Comparison of ENCODE assay signal across 9 cellular contexts in the genomic region with DNA sequence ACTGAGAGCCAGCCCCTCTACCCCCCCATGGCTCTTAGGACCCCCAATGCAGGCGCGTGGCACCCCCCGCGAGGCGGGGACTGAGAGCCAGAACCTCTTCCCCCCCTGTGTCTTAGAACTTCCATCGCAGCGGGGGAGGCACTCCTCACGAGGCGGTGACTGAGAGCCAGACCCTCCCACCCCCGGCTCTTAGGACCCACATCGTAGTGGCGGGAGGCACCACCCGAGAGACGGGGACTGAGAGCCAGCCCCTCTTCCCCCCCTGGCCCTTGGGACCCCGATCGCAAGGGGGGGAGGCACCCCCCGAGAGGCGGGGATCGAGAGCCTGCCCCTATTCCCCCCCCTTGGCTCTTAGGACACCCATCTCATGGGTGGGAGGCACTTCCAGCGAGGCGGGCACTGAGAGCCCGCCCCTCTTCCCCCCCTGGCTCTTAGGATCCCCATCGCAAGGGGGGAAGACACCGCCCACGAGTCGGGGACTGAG. TPM values are rescaled to one million over a fixed set of nuclear protein-coding genes. Genes with fewer than 3 reads are reported as not detected.
DNase-seq lines count a peak whose midpoint lies in the region; ATAC-seq, FAIRE-seq and TF ChIP-seq lines count a peak whose summit lies in the region.
"Had no signal": no experiment of that assay in that cellular context is flagged by ENCODE, and none has a peak within 500 bp of the region (broad histone marks: within the 10 kb centered on the region; RNA-seq: fewer than 3 reads in every experiment).

No MANE protein-coding gene starts in this region.

- intact Hi-C loops in GM12878 (cut with micrococcal nuclease; ENCODE audit: unreplicated experiment) (no loop called here), mucosa of descending colon (cut with DNase I, micrococcal nuclease) (no loop called here)
- intact Hi-C loops in activated T-helper 1 cell treated with anti-CD3 and anti-CD28 coated beads, Interleukin-12 subunit alpha, Interleukin-12 subunit beta, Interleukin-2, Interleukin-4 antibody, amounts not matched to agents 30 ng/mL and 10 ng/mL and 1 ng/mL, durations not matched to agents 14 hours and 24 hours and 36 hours (cut with micrococcal nuclease) = no loop called here

- H4K20me1 ChIP-seq in GM12878 (ENCODE audit: control insufficient read depth, insufficient read depth) = no peaks in the 10 kb centered on the region

- TF ChIP-seq POLR2A in GM12878 (IDR thresholded peaks at IDR 0.05; ENCODE audit: low read depth, low read length) = no peak

- no peak overlapping the region for H3K27ac Mint-ChIP-seq in activated T-helper 1 cell treated with anti-CD3 and anti-CD28 coated beads, Interleukin-12 subunit alpha, Interleukin-12 subunit beta, Interleukin-2, Interleukin-4 antibody, amounts not matched to agents 30 ng/mL and 10 ng/mL and 1 ng/mL, durations not matched to agents 14 hours and 24 hours and 36 hours

- TF ChIP-seq EP300 in GM12878 (IDR thresholded peaks at IDR 0.05; ENCODE audit: borderline replicate concordance in 1 of 2, control insufficient read depth in 1 of 2, low read depth in 2 of 2, low read length in 2 of 2) = no peak

- H3K4me2 ChIP-seq in GM12878 (ENCODE audit: control insufficient read depth, insufficient read depth) = peak overlapping the region; percentile 33; the same call in 1 of the 2 replicates

- H3K27me3 ChIP-seq in GM12878 (replicated peaks in 1 of 2; ENCODE audit: control insufficient read depth in 2 of 2, insufficient read depth in 2 of 2, low read length in 1 of 2) = no peaks in the 10 kb centered on the region; a peak in 1 of 4 replicates

- peak; percentile 59 for ATAC-seq in GM12878
- ATAC-seq in mucosa of descending colon = peak; percentile 47

- H3K27me3 Mint-ChIP-seq in activated T-helper 1 cell treated with anti-CD3 and anti-CD28 coated beads, Interleukin-12 subunit alpha, Interleukin-12 subunit beta, Interleukin-2, Interleukin-4 antibody, amounts not matched to agents 30 ng/mL and 10 ng/mL and 1 ng/mL, durations not matched to agents 14 hours and 24 hours and 36 hours (ENCODE audit: insufficient read depth) = peaks cover 31% of the 10 kb centered on the region

- TF ChIP-seq RAD21 in GM12878 (IDR thresholded peaks at IDR 0.05; ENCODE audit: insufficient read depth, low read depth, low read length) = no peak

- no peaks in the 10 kb centered on the region for H3K4me1 Mint-ChIP-seq in activated T-helper 1 cell treated with anti-CD3 and anti-CD28 coated beads, Interleukin-12 subunit alpha, Interleukin-12 subunit beta, Interleukin-2, Interleukin-4 antibody, amounts not matched to agents 30 ng/mL and 10 ng/mL and 1 ng/mL, durations not matched to agents 14 hours and 24 hours and 36 hours (ENCODE audit: low read depth)

- CTCF ChIA-PET in GM12878 (lab: Yijun Ruan, JAX) = interaction anchor here (3.6 kb wide), 1 partner anchor 120 kb away, joined by 30 read pairs; no protein-coding TSS in a partner anchor

- in situ Hi-C loops in GM12878 (cut with MboI) = loop anchor here (5.0 kb wide), 1 partner anchor 119 kb away; no protein-coding TSS in a partner anchor

- H3K9me3 ChIP-seq in GM12878 (replicated peaks; ENCODE audit: control insufficient read depth, insufficient read depth, low read length) = no peaks in the 10 kb centered on the region
- no peaks in the 10 kb centered on the region for H3K9me3 ChIP-seq in mucosa of descending colon

- no peak overlapping the region for H3K27ac ChIP-seq in GM12878 (ENCODE audit: control insufficient read depth, insufficient read depth)
- H3K27ac ChIP-seq: 22Rv1 had no signal

- no peaks in the 10 kb centered on the region for H3K9me3 Mint-ChIP-seq in activated T-helper 1 cell treated with anti-CD3 and anti-CD28 coated beads, Interleukin-12 subunit alpha, Interleukin-12 subunit beta, Interleukin-2, Interleukin-4 antibody, amounts not matched to agents 30 ng/mL and 10 ng/mL and 1 ng/mL, durations not matched to agents 14 hours and 24 hours and 36 hours

- POLR2A ChIA-PET in GM12878 (lab: Charles Lee) = no interaction called here

- DNase-seq in DMS 273 (lab: John Stamatoyannopoulos, UW; ENCODE audit: unreplicated experiment) (peak; percentile 68), DMS 273 treated with DMSO at 0.1 percent for 48 hours (lab: John Stamatoyannopoulos, UW) (no peak), NCI-H2029 treated with DMSO at 0.1 percent for 48 hours (lab: John Stamatoyannopoulos, UW) (peak; percentile 51), GM12878 (ENCODE audit: low read depth, low spot score) (no peak), mucosa of descending colon (no peak), HK-2 (ENCODE audit: unreplicated experiment) (no peak)
- no peak for DNase-seq in activated effector memory CD4-positive, alpha-beta T cell treated with anti-CD3 and anti-CD28 coated beads, Interleukin-2, amount 50 U/mL, for 16 hours
- no peak for DNase-seq in activated T-helper 1 cell treated with anti-CD3 and anti-CD28 coated beads, Interleukin-12 subunit alpha, Interleukin-12 subunit beta, Interleukin-2, Interleukin-4 antibody, amounts not matched to agents 30 ng/mL and 10 ng/mL and 1 ng/mL, durations not matched to agents 14 hours and 24 hours and 36 hours (ENCODE audit: low spot score)

- H3K36me3 ChIP-seq in GM12878 (ENCODE audit: control insufficient read depth in 2 of 2, insufficient read depth in 2 of 2, low read length in 1 of 2) (no peaks in the 10 kb centered on the region), mucosa of descending colon (ENCODE audit: low read depth) (no peaks in the 10 kb centered on the region)

- no TSS peak for BruUV-seq in GM12878 (replicated peaks; lab: Mats Ljungman, UMichigan)

- no peaks in the 10 kb centered on the region for H3K79me2 ChIP-seq in GM12878 (ENCODE audit: control insufficient read depth, insufficient read depth, low read length)

- H3K4me3 Mint-ChIP-seq in activated T-helper 1 cell treated with anti-CD3 and anti-CD28 coated beads, Interleukin-12 subunit alpha, Interleukin-12 subunit beta, Interleukin-2, Interleukin-4 antibody, amounts not matched to agents 30 ng/mL and 10 ng/mL and 1 ng/mL, durations not matched to agents 14 hours and 24 hours and 36 hours = no peak overlapping the region

- H3K4me1 ChIP-seq in GM12878 (ENCODE audit: control insufficient read depth, insufficient read depth, low read length) (peaks cover 3% of the 10 kb centered on the region), mucosa of descending colon (ENCODE audit: low read depth) (peaks cover 10% of the 10 kb centered on the region)

- no peak for TF ChIP-seq CTCF in GM12878 (IDR thresholded peaks at IDR 0.05 in 2 of 3, conservative IDR thresholded peaks at IDR 0.05 in 1 of 3; ENCODE audit: control insufficient read depth in 2 of 3, extremely low read depth in 1 of 3, insufficient read depth in 1 of 3, low read depth in 3 of 3, low read length in 3 of 3)
- no peak for TF ChIP-seq CTCF in mucosa of descending colon (IDR thresholded peaks at IDR 0.05)

- H3K9ac ChIP-seq in GM12878 (ENCODE audit: control insufficient read depth, insufficient read depth, low read length) = no peak overlapping the region

- no peak for FAIRE-seq in GM12878 (lab: Jason Lieb, UNC)

- SMC1A ChIA-PET in GM12878 (lab: Charles Lee; ENCODE audit: uncharacterized antibody, unreplicated experiment) = no interaction called here

- H3K36me3 Mint-ChIP-seq in activated T-helper 1 cell treated with anti-CD3 and anti-CD28 coated beads, Interleukin-12 subunit alpha, Interleukin-12 subunit beta, Interleukin-2, Interleukin-4 antibody, amounts not matched to agents 30 ng/mL and 10 ng/mL and 1 ng/mL, durations not matched to agents 14 hours and 24 hours and 36 hours (ENCODE audit: low read depth) = no peaks in the 10 kb centered on the region

- no peak overlapping the region for H3K4me3 ChIP-seq in GM12878
- H3K4me3 ChIP-seq in mucosa of descending colon = no peak overlapping the region

- peak overlapping the region; percentile 7; the same call in 1 of the 2 replicates for H2AFZ ChIP-seq in GM12878 (ENCODE audit: control insufficient read depth, low read depth, low read length)

- RAD21 ChIA-PET in GM12878 (lab: Charles Lee; ENCODE audit: unreplicated experiment) = no interaction called here

- 22% methylated on average over 22 of the region's 26 CpGs for WGBS in GM12878 (ENCODE audit: insufficient coverage, insufficient replicate concordance, low lambda C conversion rate, missing lambda C conversion rate)

TF ChIP-seq in GM12878, 131 proteins besides CTCF, POLR2A, EP300 and RAD21 (continues in another document):
- TF ChIP-seq, protein P1, sequence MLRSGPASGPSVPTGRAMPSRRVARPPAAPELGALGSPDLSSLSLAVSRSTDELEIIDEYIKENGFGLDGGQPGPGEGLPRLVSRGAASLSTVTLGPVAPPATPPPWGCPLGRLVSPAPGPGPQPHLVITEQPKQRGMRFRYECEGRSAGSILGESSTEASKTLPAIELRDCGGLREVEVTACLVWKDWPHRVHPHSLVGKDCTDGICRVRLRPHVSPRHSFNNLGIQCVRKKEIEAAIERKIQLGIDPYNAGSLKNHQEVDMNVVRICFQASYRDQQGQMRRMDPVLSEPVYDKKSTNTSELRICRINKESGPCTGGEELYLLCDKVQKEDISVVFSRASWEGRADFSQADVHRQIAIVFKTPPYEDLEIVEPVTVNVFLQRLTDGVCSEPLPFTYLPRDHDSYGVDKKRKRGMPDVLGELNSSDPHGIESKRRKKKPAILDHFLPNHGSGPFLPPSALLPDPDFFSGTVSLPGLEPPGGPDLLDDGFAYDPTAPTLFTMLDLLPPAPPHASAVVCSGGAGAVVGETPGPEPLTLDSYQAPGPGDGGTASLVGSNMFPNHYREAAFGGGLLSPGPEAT (IDR thresholded peaks at IDR 0.05; ENCODE audit: low read depth) = no peak

RNA-seq across cellular contexts. Expression of a gene that starts 44.7 kb away (rescaled TPM):
- total RNA-seq in GM12878 (2013; cell fraction: nucleolus; rRNA removed) = 187 and 199 TPM in 2 replicates
- total RNA-seq in GM12878 (2014; rRNA removed) (42.0 and 53.6 TPM in 2 replicates), GM12878 (2014; rRNA removed; fragmentation: Illumina TruSeq; extraction: Trizol) (27.0 and 31.6 TPM in 2 replicates), GM12878 (2021) (79.3 and 94.2 TPM in 2 replicates), mucosa of descending colon (10 to 100 TPM; 36.3 to 49.7 (median 37.1) TPM)
- 43.4 TPM for polyA plus RNA-seq in GM12878 (2011; ENCODE audit: low read depth)
- polyA plus RNA-seq in GM12878 (2011; rRNA removed) (27.9 and 38.9 TPM in 2 replicates), GM12878 (2014; fragmentation: Illumina TruSeq; extraction: Trizol) (17.8 and 31.9 TPM in 2 replicates), GM12878 (2014; fragmentation: Nextera tagmentation; extraction: Ambion mirVana) (1 to 10 TPM; 3.8 to 4.8 TPM), GM12878 (2014; rRNA removed) (58.7 and 66.2 TPM in 2 replicates), GM12878 (2016; fragmentation: Nextera tagmentation; extraction: Ambion mirVana) (10 to 100 TPM; 56.5 to 62.5 TPM)
- polyA plus RNA-seq in GM12878 (2011; cell fraction: cytosol; rRNA removed) = 25.3 and 37.5 TPM in 2 replicates
- 280 and 327 TPM in 2 replicates for polyA plus RNA-seq in GM12878 (2011; cell fraction: nucleus; rRNA removed)
- 46.8 and 56.7 TPM in 2 replicates for polyA plus RNA-seq in GM12878 (2012)
- polyA minus RNA-seq in GM12878 (2011; rRNA and poly(A)+ RNA removed) = 45.4 and 50.4 TPM in 2 replicates
- polyA minus RNA-seq in GM12878 (2011; cell fraction: cytosol; rRNA and poly(A)+ RNA removed) = 15.4 and 20.2 TPM in 2 replicates
- polyA minus RNA-seq in GM12878 (2011; cell fraction: nucleus; rRNA and poly(A)+ RNA removed) = 86.9 and 156 TPM in 2 replicates
- 171 and 186 TPM in 2 replicates for total RNA-seq in activated T-helper 1 cell treated with anti-CD3 and anti-CD28 coated beads, Interleukin-12 subunit alpha, Interleukin-12 subunit beta, Interleukin-2, Interleukin-4 antibody, amounts not matched to agents 30 ng/mL and 10 ng/mL and 1 ng/mL, durations not matched to agents 14 hours and 24 hours and 36 hours

Comparison
In these comparisons a context has a peak if more than half of its experiments do, and no peak if none do; other contexts are left out.
1. DNase-seq: peak in DMS 273 (single experiment) and NCI-H2029 treated with DMSO at 0.1 percent for 48 hours (single experiment); none in DMS 273 treated with DMSO at 0.1 percent for 48 hours (single experiment), GM12878 (single experiment), mucosa of descending colon (0 of 3), HK-2 (single experiment), activated effector memory CD4-positive, alpha-beta T cell treated with anti-CD3 and anti-CD28 coated beads, Interleukin-2, amount 50 U/mL, for 16 hours (single experiment) and activated T-helper 1 cell treated with anti-CD3 and anti-CD28 coated beads, Interleukin-12 subunit alpha, Interleukin-12 subunit beta, Interleukin-2, Interleukin-4 antibody, amounts not matched to agents 30 ng/mL and 10 ng/mL and 1 ng/mL, durations not matched to agents 14 hours and 24 hours and 36 hours (single experiment).